In the genomic region with DNA sequence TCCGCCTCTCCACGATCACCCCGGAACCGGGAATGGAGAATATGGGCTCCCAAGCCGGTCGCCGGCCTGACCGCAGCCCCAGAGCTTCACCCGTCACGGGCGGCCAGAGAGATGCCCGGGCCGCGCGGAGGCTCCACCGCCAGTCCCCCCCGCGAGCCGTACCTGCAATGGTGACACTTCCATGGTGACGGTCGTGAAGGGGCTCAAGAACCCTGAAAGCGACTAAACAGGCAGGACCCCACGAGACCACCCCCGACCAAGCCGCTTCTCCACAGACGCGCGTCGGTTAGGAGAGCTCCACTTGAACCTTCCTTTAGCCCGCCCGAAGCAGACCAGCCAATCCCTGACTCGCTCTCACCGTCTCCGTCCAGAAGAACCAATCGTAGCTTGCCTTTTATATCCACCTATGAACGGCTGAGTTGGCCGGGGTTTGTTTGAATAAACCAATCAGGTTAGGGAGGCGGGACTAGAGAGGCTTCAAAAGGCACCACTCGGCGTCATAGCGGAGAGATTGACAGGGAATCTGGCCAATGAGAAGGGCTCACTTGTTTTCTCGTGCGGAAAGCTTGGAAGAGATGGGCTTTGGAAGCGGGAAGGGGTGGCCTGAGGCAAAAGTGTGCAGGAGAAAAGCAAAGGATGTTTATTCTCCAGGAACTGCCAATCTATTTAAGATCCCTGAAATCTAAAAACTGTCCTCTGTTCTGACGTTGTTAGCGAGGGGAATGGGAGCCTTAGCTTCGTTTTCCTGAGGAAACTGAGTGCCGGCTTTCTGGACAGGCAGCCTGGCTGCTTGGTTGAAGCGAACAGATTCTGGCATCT, we compare ENCODE assay signal across 8 cellular contexts. TPM values are rescaled to one million over a fixed set of nuclear protein-coding genes. Genes with fewer than 3 reads are reported as not detected.
DNase-seq lines count a peak whose midpoint lies in the region; ATAC-seq and TF ChIP-seq lines count a peak whose summit lies in the region.

A gene with protein sequence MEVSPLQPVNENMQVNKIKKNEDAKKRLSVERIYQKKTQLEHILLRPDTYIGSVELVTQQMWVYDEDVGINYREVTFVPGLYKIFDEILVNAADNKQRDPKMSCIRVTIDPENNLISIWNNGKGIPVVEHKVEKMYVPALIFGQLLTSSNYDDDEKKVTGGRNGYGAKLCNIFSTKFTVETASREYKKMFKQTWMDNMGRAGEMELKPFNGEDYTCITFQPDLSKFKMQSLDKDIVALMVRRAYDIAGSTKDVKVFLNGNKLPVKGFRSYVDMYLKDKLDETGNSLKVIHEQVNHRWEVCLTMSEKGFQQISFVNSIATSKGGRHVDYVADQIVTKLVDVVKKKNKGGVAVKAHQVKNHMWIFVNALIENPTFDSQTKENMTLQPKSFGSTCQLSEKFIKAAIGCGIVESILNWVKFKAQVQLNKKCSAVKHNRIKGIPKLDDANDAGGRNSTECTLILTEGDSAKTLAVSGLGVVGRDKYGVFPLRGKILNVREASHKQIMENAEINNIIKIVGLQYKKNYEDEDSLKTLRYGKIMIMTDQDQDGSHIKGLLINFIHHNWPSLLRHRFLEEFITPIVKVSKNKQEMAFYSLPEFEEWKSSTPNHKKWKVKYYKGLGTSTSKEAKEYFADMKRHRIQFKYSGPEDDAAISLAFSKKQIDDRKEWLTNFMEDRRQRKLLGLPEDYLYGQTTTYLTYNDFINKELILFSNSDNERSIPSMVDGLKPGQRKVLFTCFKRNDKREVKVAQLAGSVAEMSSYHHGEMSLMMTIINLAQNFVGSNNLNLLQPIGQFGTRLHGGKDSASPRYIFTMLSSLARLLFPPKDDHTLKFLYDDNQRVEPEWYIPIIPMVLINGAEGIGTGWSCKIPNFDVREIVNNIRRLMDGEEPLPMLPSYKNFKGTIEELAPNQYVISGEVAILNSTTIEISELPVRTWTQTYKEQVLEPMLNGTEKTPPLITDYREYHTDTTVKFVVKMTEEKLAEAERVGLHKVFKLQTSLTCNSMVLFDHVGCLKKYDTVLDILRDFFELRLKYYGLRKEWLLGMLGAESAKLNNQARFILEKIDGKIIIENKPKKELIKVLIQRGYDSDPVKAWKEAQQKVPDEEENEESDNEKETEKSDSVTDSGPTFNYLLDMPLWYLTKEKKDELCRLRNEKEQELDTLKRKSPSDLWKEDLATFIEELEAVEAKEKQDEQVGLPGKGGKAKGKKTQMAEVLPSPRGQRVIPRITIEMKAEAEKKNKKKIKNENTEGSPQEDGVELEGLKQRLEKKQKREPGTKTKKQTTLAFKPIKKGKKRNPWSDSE (N-terminal part only) (minus strand): TSS at position 288 of the 819 bp plus-strand sequence. CDS start 105 bp downstream, at position 183.

- in situ Hi-C loops in G401 (cut with HindIII; ENCODE audit: low sequenced_read_pairs) (no loop called here), HAP-1 (cut with MboI; ENCODE audit: low sequenced_read_pairs) (no loop called here)

- no peaks in the 10 kb centered on the region for H3K9me3 ChIP-seq in HAP-1
- H3K9me3 ChIP-seq in MG63 = no peaks in the 10 kb centered on the region

- peaks cover 7% of the 10 kb centered on the region for H3K36me3 Mint-ChIP-seq in nephron (ENCODE audit: low read depth)

- peak within 1 kb of the TSS; percentile 85 to 96 (median 85) for H3K4me3 Mint-ChIP-seq in nephron

- peak; percentile 99 for ATAC-seq in stimulated activated naive CD8-positive, alpha-beta T cell treated with anti-CD3 and anti-CD28 coated beads, Interleukin-15, Interleukin-2, amounts not matched to agents 100 U/mL and 50 U/mL, for 24 hours

- TF ChIP-seq CTCF in fibroblast of the aortic adventitia (IDR thresholded peaks at IDR 0.05; ENCODE audit: insufficient read depth, low read length) (no peak), nephron (IDR thresholded peaks at IDR 0.05; ENCODE audit: unreplicated experiment in 3 of 3) (no peak)

- peaks cover 28% of the 10 kb centered on the region for H3K4me1 Mint-ChIP-seq in nephron

- H3K36me3 ChIP-seq in HAP-1 (replicated peaks) (peaks cover 41% of the 10 kb centered on the region), MG63 (peaks cover 42% of the 10 kb centered on the region)

- H3K4me3 ChIP-seq in HAP-1 (peak within 1 kb of the TSS; percentile 89), MG63 (peak within 1 kb of the TSS; percentile 82), fibroblast of the aortic adventitia (ENCODE audit: low read depth, low read length) (peak within 1 kb of the TSS; percentile 84)

- no peaks in the 10 kb centered on the region for H3K9me3 Mint-ChIP-seq in nephron

- H3K27ac Mint-ChIP-seq in nephron = peak within 1 kb of the TSS; percentile 41 to 83 (median 81)

- H3K27me3 ChIP-seq in HAP-1 (ENCODE audit: low read depth) (no peaks in the 10 kb centered on the region), MG63 (no peaks in the 10 kb centered on the region)

- H3K4me1 ChIP-seq in HAP-1 = peaks cover 16% of the 10 kb centered on the region

- DNase-seq in G401 (ENCODE audit: low spot score) (peak; percentile 100), HAP-1 (ENCODE audit: low spot score in 2 of 2) (peak; percentile 99), MG63 (peak; percentile 98), SHP77 (lab: John Stamatoyannopoulos, UW) (peak; percentile 99 to 100), fibroblast of the aortic adventitia (ENCODE audit: low read depth) (peak; percentile 100)
- peak; percentile 83 for DNase-seq in activated T-helper 9 cell treated with anti-CD3 and anti-CD28 coated beads, Interleukin-2, amount 50 U/mL, for 16 hours (ENCODE audit: low read depth)
- DNase-seq in stimulated activated naive CD8-positive, alpha-beta T cell treated with anti-CD3 and anti-CD28 coated beads, Interleukin-15, Interleukin-2, amounts not matched to agents 100 U/mL and 50 U/mL, for 24 hours = peak; percentile 93

- no peaks in the 10 kb centered on the region for H3K27me3 Mint-ChIP-seq in nephron (ENCODE audit: low read depth)

RNA-seq across cellular contexts. Expression of the gene that starts here (rescaled TPM):
- total RNA-seq in G401 (2014; rRNA removed; shearing (Covaris generic)) = 133 and 277 TPM in 2 replicates
- total RNA-seq in MG63 (2014; rRNA removed; shearing (Covaris generic); ENCODE audit: low replicate concordance) = 138 and 187 TPM in 2 replicates
- 25.3 and 145 TPM in 2 replicates for total RNA-seq in fibroblast of the aortic adventitia (ENCODE audit: low replicate concordance)

Comparison
In these comparisons a context has a peak if more than half of its experiments do, and no peak if none do; other contexts are left out.
1. Peak in every context shown above with its lines: DNase-seq, ATAC-seq and H3K4me3 ChIP-seq.